In genomic region chr16:27665881-27666280, GRCh38 we compare ENCODE assay signal across 19 cellular contexts.
"Had no signal": no experiment of that assay in that cellular context is flagged by ENCODE, and none has a peak within 500 bp of the region (broad histone marks: within the 10 kb centered on the region; RNA-seq: fewer than 3 reads in every experiment).

No MANE protein-coding gene starts in this region.

- DNase-seq: effector CD4-positive, alpha-beta T cell; endodermal cell; gastrocnemius medialis; glutamatergic neuron; islet precursor cell; mammary epithelial cell; natural killer cell; nucleus accumbens; pancreas; right lobe of liver; stimulated activated CD4-positive, alpha-beta T cell treated with anti-CD3 and anti-CD28 coated beads, Interleukin-4, amount 100 ng/mL, for 1 hour; stimulated activated naive B cell treated with anti-CD40 and anti-IgM and Interleukin-4, amounts not matched to agents 10 μg/mL and 1 μg/mL and 100 μg/mL, for 72 hours; stimulated activated naive CD8-positive, alpha-beta T cell treated with anti-CD3 and anti-CD28 coated beads, Interleukin-15, amount 100 ng/mL, for 72 hours; testis had no signal

- H3K27ac Mint-ChIP-seq: endodermal cell; natural killer cell; progenitor cell of endocrine pancreas; stimulated activated naive B cell treated with anti-CD40 and anti-IgM and Interleukin-4, amounts not matched to agents 10 μg/mL and 1 μg/mL and 100 μg/mL, for 72 hours had no signal

- H3K4me1 ChIP-seq: gastrocnemius medialis, pancreas, right lobe of liver, testis, tibial nerve had no signal

- H3K4me3 ChIP-seq: coronary artery, gastrocnemius medialis, pancreas, right lobe of liver, testis, tibial nerve had no signal

- H3K4me3 Mint-ChIP-seq: endodermal cell; natural killer cell; neural crest cell; stimulated activated naive B cell treated with anti-CD40 and anti-IgM and Interleukin-4, amounts not matched to agents 10 μg/mL and 1 μg/mL and 100 μg/mL, for 72 hours; stimulated activated naive CD8-positive, alpha-beta T cell treated with anti-CD3 and anti-CD28 coated beads, Interleukin-15, amount 100 ng/mL, for 72 hours had no signal

- H3K4me1 Mint-ChIP-seq: natural killer cell; neural crest cell; stimulated activated naive B cell treated with anti-CD40 and anti-IgM and Interleukin-4, amounts not matched to agents 10 μg/mL and 1 μg/mL and 100 μg/mL, for 72 hours; stimulated activated naive CD8-positive, alpha-beta T cell treated with anti-CD3 and anti-CD28 coated beads, Interleukin-15, amount 100 ng/mL, for 72 hours had no signal

- H3K27me3 ChIP-seq: gastrocnemius medialis, pancreas, right lobe of liver, testis, tibial nerve had no signal

- H3K36me3 ChIP-seq: gastrocnemius medialis, pancreas, right lobe of liver had no signal

- H3K27me3 Mint-ChIP-seq: progenitor cell of endocrine pancreas; stimulated activated naive B cell treated with anti-CD40 and anti-IgM and Interleukin-4, amounts not matched to agents 10 μg/mL and 1 μg/mL and 100 μg/mL, for 72 hours; stimulated activated naive CD8-positive, alpha-beta T cell treated with anti-CD3 and anti-CD28 coated beads, Interleukin-15, amount 100 ng/mL, for 72 hours had no signal

- H3K9me3 Mint-ChIP-seq: natural killer cell; neural crest cell; stimulated activated naive CD8-positive, alpha-beta T cell treated with anti-CD3 and anti-CD28 coated beads, Interleukin-15, amount 100 ng/mL, for 72 hours had no signal

- H3K9me3 ChIP-seq: gastrocnemius medialis, pancreas, right lobe of liver, testis, tibial nerve had no signal

- H3K27ac ChIP-seq: coronary artery, gastrocnemius medialis, pancreas, right lobe of liver, testis, tibial nerve had no signal

- H3K36me3 Mint-ChIP-seq: natural killer cell had no signal

- ATAC-seq: gastrocnemius medialis; left lobe of liver; natural killer cell; pancreas; right lobe of liver; stimulated activated naive B cell treated with anti-CD40 and anti-IgM and Interleukin-4, amounts not matched to agents 10 μg/mL and 1 μg/mL and 100 μg/mL, for 72 hours; stimulated activated naive CD8-positive, alpha-beta T cell treated with anti-CD3 and anti-CD28 coated beads, Interleukin-15, amount 100 ng/mL, for 72 hours had no signal

- FAIRE-seq: pancreas had no signal
